Comparison of ENCODE assay signal across 2 cellular contexts in the genomic region with DNA sequence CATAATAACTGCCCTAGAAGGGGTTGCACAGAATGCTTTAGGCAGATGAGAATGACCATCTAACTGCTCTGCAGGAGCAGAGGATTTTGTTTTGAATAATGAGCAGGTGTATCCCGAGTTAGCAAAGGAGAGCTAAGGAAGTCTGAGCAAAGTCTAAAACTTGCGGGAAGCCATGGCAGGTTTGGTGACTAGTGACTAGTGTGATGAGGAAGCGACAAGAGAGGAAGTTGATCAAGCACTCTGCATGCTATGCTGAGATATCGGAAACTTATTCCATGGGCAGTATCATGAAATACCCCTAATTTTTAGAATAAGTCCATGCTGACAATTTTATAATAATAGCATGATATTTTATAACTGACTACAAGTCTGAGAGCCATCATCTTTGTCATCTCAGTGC.
A peak's percentile ranks its signal among the peaks of the same experiment; 100 is the strongest.
TF ChIP-seq lines count a peak whose summit lies in the region.

No MANE protein-coding gene starts in this region.

TF ChIP-seq in GM12891, 5 proteins besides CTCF, POLR2A, EP300 and RAD21 (continued from another document):
- no peak for TF ChIP-seq POLR2AphosphoS5 (IDR thresholded peaks at IDR 0.05; ENCODE audit: low read depth, low read length)
- TF ChIP-seq SPI1 (IDR thresholded peaks at IDR 0.05; ENCODE audit: low read depth, low read length) = peak; percentile 58

TF ChIP-seq in GM12878, 131 proteins besides CTCF, POLR2A, EP300 and RAD21 (continued from another document):
- TF ChIP-seq SPI1 (IDR thresholded peaks at IDR 0.05; ENCODE audit: borderline replicate concordance, insufficient read depth, low read depth, low read length) = peak; percentile 30; the same call in 1 of the 2 replicates
